In the genomic region with DNA sequence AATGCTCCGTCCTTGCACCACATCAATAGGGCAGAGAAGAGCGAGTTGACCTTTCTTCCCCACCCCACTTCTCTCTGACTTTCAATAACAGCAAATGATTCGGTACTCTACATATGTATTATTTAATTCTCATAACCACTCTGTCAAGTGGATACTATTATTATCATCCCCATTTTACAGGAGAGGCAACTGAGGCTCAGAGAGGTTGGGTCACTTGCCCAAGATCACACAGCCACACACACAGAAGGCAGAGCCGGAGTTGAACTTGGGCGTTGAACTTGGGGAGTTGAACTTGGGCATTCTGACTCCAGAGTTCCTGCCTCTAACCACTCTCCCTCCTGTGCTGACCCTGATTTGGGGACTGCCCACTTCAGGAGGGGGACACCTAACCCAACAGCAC, we compare ENCODE assay signal across 29 cellular contexts. TPM values are rescaled to one million over a fixed set of nuclear protein-coding genes. Genes with fewer than 3 reads are reported as not detected.
"Had no signal": no experiment of that assay in that cellular context is flagged by ENCODE, and none has a peak within 500 bp of the region (broad histone marks: within the 10 kb centered on the region; RNA-seq: fewer than 3 reads in every experiment).

No MANE protein-coding gene starts in this region.

- DNase-seq: activated CD4-positive, alpha-beta memory T cell treated with anti-CD3 and anti-CD28 coated beads, Interleukin-2, amount 10 ng/mL, durations not matched to agents 7 days and 5 days; activated CD4-positive, alpha-beta T cell treated with anti-CD3 and anti-CD28 coated beads for 1 hour; activated CD4-positive, alpha-beta T cell treated with anti-CD3 and anti-CD28 coated beads for 48 hours; activated CD4-positive, CD25-positive, alpha-beta regulatory T cell; activated CD8-positive, alpha-beta memory T cell treated with anti-CD3 and anti-CD28 coated beads for 24 hours; activated CD8-positive, alpha-beta memory T cell treated with anti-CD3 and anti-CD28 coated beads, Interleukin-2, amount 10 ng/mL, durations not matched to agents 7 days and 5 days; activated CD8-positive, alpha-beta memory T cell treated with anti-CD3 and anti-CD28 coated beads, Interleukin-2, amount 50 U/mL, for 48 hours; activated effector memory CD4-positive, alpha-beta T cell treated with Interleukin-2 at 50 U/mL for 16 hours; activated naive CD4-positive, alpha-beta T cell treated with anti-CD3 and anti-CD28 coated beads, Interleukin-2, amount 10 ng/mL, durations not matched to agents 7 days and 5 days; activated naive CD8-positive, alpha-beta T cell treated with anti-CD3 and anti-CD28 coated beads, Interleukin-2, amount 50 U/mL, for 24 hours; activated T-cell treated with anti-CD3 and anti-CD28 coated beads, Interleukin-2, amount 50 U/mL, for 48 hours; anterior cingulate cortex; Karpas-422; KBM-7; NCI-H1105; NCI-H1417 treated with DMSO at 0.1 percent for 48 hours; NCI-H187 treated with DMSO at 0.1 percent for 48 hours; NCI-H2081; NCI-H226; NCI-H524 treated with DMSO at 0.1 percent for 48 hours; SW 1271; T-helper 1 cell; T-helper 2 cell; T-helper 9 cell; WERI-Rb-1 had no signal

- H3K27ac ChIP-seq: WERI-Rb-1 had no signal

- H3K36me3 ChIP-seq: WERI-Rb-1 had no signal

- ATAC-seq: activated CD8-positive, alpha-beta memory T cell treated with anti-CD3 and anti-CD28 coated beads, Interleukin-2, amount 10 ng/mL, durations not matched to agents 7 days and 5 days; activated naive CD8-positive, alpha-beta T cell treated with anti-CD3 and anti-CD28 coated beads, Interleukin-2, amount 50 U/mL, for 24 hours; Panc1 had no signal

RNA-seq across cellular contexts. Expression of gene MYL2, which starts 0.7 kb away (rescaled TPM):
- total RNA-seq: activated CD4-positive, alpha-beta memory T cell treated with anti-CD3 and anti-CD28 coated beads, Interleukin-2, amount 10 ng/mL, durations not matched to agents 7 days and 5 days; activated CD8-positive, alpha-beta memory T cell treated with anti-CD3 and anti-CD28 coated beads, Interleukin-2, amount 10 ng/mL, durations not matched to agents 7 days and 5 days; MCF 10A; NCI-H460; RPMI7951 had no signal
